ENCODE assay signal across 8 cellular contexts in genomic region chr11:59756496-59756840, GRCh38. TPM values are rescaled to one million over a fixed set of nuclear protein-coding genes. Genes with fewer than 3 reads are reported as not detected.
DNase-seq lines count a peak whose midpoint lies in the region; ATAC-seq lines count a peak whose summit lies in the region.

No MANE protein-coding gene starts in this region.

- H3K4me1 ChIP-seq in stomach smooth muscle (ENCODE audit: control insufficient read depth, insufficient read depth, low read length), result peaks cover 20% of the 10 kb centered on the region

- H3K36me3 Mint-ChIP-seq in T-helper 2 cell treated with Interferon-gamma antibody and Interleukin-4, amounts not matched to agents 5 μg/mL and 100 μg/mL, for 36 hours (ENCODE audit: low read depth), result peaks cover 15% of the 10 kb centered on the region
- H3K36me3 Mint-ChIP-seq in activated naive CD8-positive, alpha-beta T cell treated with anti-CD3 and anti-CD28 coated beads, Interleukin-2, amount 50 U/mL, for 24 hours (ENCODE audit: low read depth), result no peaks in the 10 kb centered on the region
- no peaks in the 10 kb centered on the region for H3K36me3 Mint-ChIP-seq in immature natural killer cell

- peak overlapping the region; percentile 58 to 89 for H3K4me3 ChIP-seq in stomach smooth muscle (ENCODE audit: low read length in 2 of 2)

- no peak for ATAC-seq in activated naive CD8-positive, alpha-beta T cell treated with anti-CD3 and anti-CD28 coated beads, Interleukin-2, amount 50 U/mL, for 24 hours

- H3K27ac ChIP-seq in stomach smooth muscle (ENCODE audit: low read length), result peak overlapping the region; percentile 77

- H3K9me3 ChIP-seq in stomach smooth muscle (ENCODE audit: control insufficient read depth in 2 of 2, low read length in 2 of 2), result no peaks in the 10 kb centered on the region

- H3K27ac Mint-ChIP-seq in T-helper 2 cell treated with Interferon-gamma antibody and Interleukin-4, amounts not matched to agents 5 μg/mL and 100 μg/mL, for 36 hours, result no peak overlapping the region
- H3K27ac Mint-ChIP-seq in activated naive CD8-positive, alpha-beta T cell treated with anti-CD3 and anti-CD28 coated beads, Interleukin-2, amount 50 U/mL, for 24 hours, result no peak overlapping the region
- peak overlapping the region in 5 of 6 donors; percentile 29 to 84 (median 71) for H3K27ac Mint-ChIP-seq in immature natural killer cell

- H3K9me3 Mint-ChIP-seq in T-helper 2 cell treated with Interferon-gamma antibody and Interleukin-4, amounts not matched to agents 5 μg/mL and 100 μg/mL, for 36 hours, result no peaks in the 10 kb centered on the region
- H3K9me3 Mint-ChIP-seq in activated naive CD8-positive, alpha-beta T cell treated with anti-CD3 and anti-CD28 coated beads, Interleukin-2, amount 50 U/mL, for 24 hours, result no peaks in the 10 kb centered on the region
- H3K9me3 Mint-ChIP-seq in immature natural killer cell, result no peaks in the 10 kb centered on the region

- DNase-seq in T-helper 2 cell treated with Interferon-gamma antibody and Interleukin-4, amounts not matched to agents 5 μg/mL and 100 μg/mL, for 36 hours (ENCODE audit: low spot score), result no peak
- DNase-seq in T-helper 2 cell, result no peak
- DNase-seq in activated naive CD8-positive, alpha-beta T cell treated with anti-CD3 and anti-CD28 coated beads, Interleukin-2, amount 50 U/mL, for 24 hours, result no peak
- no peak for DNase-seq in immature natural killer cell
- DNase-seq in KG1 (lab: John Stamatoyannopoulos, UW), result no peak
- no peak for DNase-seq in activated gamma-delta T cell treated with Interleukin-2 at 50 U/mL for 16 hours
- no peak for DNase-seq in LoVo (ENCODE audit: low spot score)

- no peaks in the 10 kb centered on the region for H3K36me3 ChIP-seq in stomach smooth muscle (ENCODE audit: control insufficient read depth in 2 of 2, insufficient read depth in 2 of 2, low read length in 2 of 2)

- H3K4me1 Mint-ChIP-seq in T-helper 2 cell treated with Interferon-gamma antibody and Interleukin-4, amounts not matched to agents 5 μg/mL and 100 μg/mL, for 36 hours (ENCODE audit: low read depth), result peaks cover 23% of the 10 kb centered on the region
- H3K4me1 Mint-ChIP-seq in activated naive CD8-positive, alpha-beta T cell treated with anti-CD3 and anti-CD28 coated beads, Interleukin-2, amount 50 U/mL, for 24 hours, result peaks cover 23% of the 10 kb centered on the region
- peaks cover 29 to 38% of the 10 kb centered on the region in 2 donors for H3K4me1 Mint-ChIP-seq in immature natural killer cell

- peak overlapping the region; percentile 86 for H3K4me3 Mint-ChIP-seq in T-helper 2 cell treated with Interferon-gamma antibody and Interleukin-4, amounts not matched to agents 5 μg/mL and 100 μg/mL, for 36 hours
- peak overlapping the region; percentile 2 for H3K4me3 Mint-ChIP-seq in activated naive CD8-positive, alpha-beta T cell treated with anti-CD3 and anti-CD28 coated beads, Interleukin-2, amount 50 U/mL, for 24 hours
- peak overlapping the region; percentile 80 to 91 (median 86) for H3K4me3 Mint-ChIP-seq in immature natural killer cell

- peak overlapping the region in 1 of 2 donors; percentile 66 for H3K9ac ChIP-seq in stomach smooth muscle (ENCODE audit: low read length in 2 of 2)

- peaks cover 28% of the 10 kb centered on the region for H3K27me3 Mint-ChIP-seq in T-helper 2 cell treated with Interferon-gamma antibody and Interleukin-4, amounts not matched to agents 5 μg/mL and 100 μg/mL, for 36 hours (ENCODE audit: low read depth)
- no peaks in the 10 kb centered on the region for H3K27me3 Mint-ChIP-seq in activated naive CD8-positive, alpha-beta T cell treated with anti-CD3 and anti-CD28 coated beads, Interleukin-2, amount 50 U/mL, for 24 hours
- H3K27me3 Mint-ChIP-seq in immature natural killer cell (ENCODE audit: low read depth in 3 of 3), result peaks cover 2 to 5% (median 3%) of the 10 kb centered on the region in 3 donors

- no peaks in the 10 kb centered on the region for H3K27me3 ChIP-seq in stomach smooth muscle (ENCODE audit: control insufficient read depth in 1 of 2, insufficient read depth in 2 of 2, low read length in 2 of 2)

RNA-seq across cellular contexts. Expression of gene STX3, which starts 1.3 kb away (rescaled TPM):
- polyA plus RNA-seq in immature natural killer cell, result 1 to 10 TPM; 3.1 to 9.6 (median 7.0) TPM

RNA-seq across cellular contexts. Expression of gene OR10V1, which starts 42.8 kb away (rescaled TPM):
- not detected for polyA plus RNA-seq in immature natural killer cell

RNA-seq across cellular contexts. Expression of gene MRPL16, which starts 54.1 kb away (rescaled TPM):
- 10 to 100 TPM; 64.1 to 77.5 (median 68.7) TPM for polyA plus RNA-seq in immature natural killer cell

Comparison
In these comparisons a context has a peak if more than half of its experiments do, and no peak if none do; other contexts are left out.
1. H3K27ac Mint-ChIP-seq: peak in immature natural killer cell (5 of 6); none in T-helper 2 cell treated with Interferon-gamma antibody and Interleukin-4, amounts not matched to agents 5 μg/mL and 100 μg/mL, for 36 hours (single experiment) and activated naive CD8-positive, alpha-beta T cell treated with anti-CD3 and anti-CD28 coated beads, Interleukin-2, amount 50 U/mL, for 24 hours (single experiment).
2. H3K4me3 Mint-ChIP-seq: peak in every context shown above with its lines; median percentile 86 in T-helper 2 cell treated with Interferon-gamma antibody and Interleukin-4, amounts not matched to agents 5 μg/mL and 100 μg/mL, for 36 hours; 86 in immature natural killer cell; 2 in activated naive CD8-positive, alpha-beta T cell treated with anti-CD3 and anti-CD28 coated beads, Interleukin-2, amount 50 U/mL, for 24 hours.